Comparison of ENCODE assay signal across 4 cellular contexts in genomic region chr10:133081636-133082035, GRCh38. TPM values are rescaled to one million over a fixed set of nuclear protein-coding genes. Genes with fewer than 3 reads are reported as not detected.
"Had no signal": no experiment of that assay in that cellular context is flagged by ENCODE, and none has a peak within 500 bp of the region (broad histone marks: within the 10 kb centered on the region; RNA-seq: fewer than 3 reads in every experiment).

No MANE protein-coding gene starts in this region.

- DNase-seq: GDM1, GF-D8 had no signal

- H3K4me3 ChIP-seq: GM12878 had no signal

- ATAC-seq: GM12878 had no signal

RNA-seq across cellular contexts. Expression of gene ADGRA1, which starts 6.1 kb away (rescaled TPM):
- total RNA-seq: G401, GM12878 had no signal
- polyA plus RNA-seq: GM12878 had no signal
